8 cellular contexts compared by ENCODE assay signal in the genomic region with DNA sequence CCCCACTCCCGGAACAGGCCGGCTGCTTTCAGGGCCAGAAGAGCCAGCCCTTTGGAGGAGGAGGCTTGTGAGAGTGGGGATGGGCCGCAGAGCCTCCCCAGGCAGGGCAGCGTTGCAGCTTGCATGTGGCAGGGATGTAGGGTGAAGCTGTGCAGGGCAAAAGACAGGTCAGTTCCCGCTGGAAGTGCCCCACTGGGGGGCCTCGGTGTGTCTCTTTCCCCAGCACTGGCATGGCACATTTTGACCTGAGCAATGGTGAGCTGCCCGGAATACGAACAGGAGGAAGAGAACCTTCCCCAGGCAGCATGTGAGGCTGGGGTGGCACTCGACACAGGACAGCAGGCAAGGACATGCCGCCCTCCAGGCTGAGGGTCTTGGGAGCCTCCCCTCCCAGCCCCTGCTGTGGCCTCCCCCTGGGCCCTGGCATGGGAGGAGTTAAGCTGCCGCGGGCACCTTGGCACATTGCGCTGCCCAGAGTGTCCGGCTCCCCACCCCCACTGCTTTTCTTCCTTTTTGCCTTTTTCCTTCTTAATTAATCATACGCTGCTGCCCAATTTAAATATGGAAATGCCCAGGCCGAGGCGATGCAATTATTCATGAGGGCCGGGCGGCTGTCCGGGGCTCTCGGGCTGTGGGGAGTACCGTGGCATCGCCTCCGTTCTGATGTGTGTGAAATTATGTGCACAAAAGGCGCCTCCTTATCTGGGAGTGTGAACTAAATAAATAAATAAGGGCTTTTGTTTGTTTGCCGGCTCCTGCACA.
DNase-seq lines count a peak whose midpoint lies in the region; ATAC-seq and TF ChIP-seq lines count a peak whose summit lies in the region.

No MANE protein-coding gene starts in this region.

- H3K4me1 Mint-ChIP-seq in nephron, result peaks cover 38% of the 10 kb centered on the region

- H3K4me3 ChIP-seq in HL-60 (replicated peaks; ENCODE audit: insufficient read depth, low read length), result peak overlapping the region; percentile 50
- no peak overlapping the region for H3K4me3 ChIP-seq in WERI-Rb-1 (ENCODE audit: low read depth, low read length)

- H3K9me3 Mint-ChIP-seq in nephron, result no peaks in the 10 kb centered on the region

- DNase-seq in Ammon's horn (ENCODE audit: low spot score) (peak; percentile 72), HL-60 (ENCODE audit: low read depth in 1 of 2, low spot score in 1 of 2) (no peak), WERI-Rb-1 (no peak)

- H3K27ac Mint-ChIP-seq in nephron, result peak overlapping the region; percentile 93 to 99 (median 97)

- H3K27ac ChIP-seq in HL-60 (replicated peaks) (peak overlapping the region; percentile 83), WERI-Rb-1 (no peak overlapping the region)

- peak; percentile 45 for ATAC-seq in esophagus mucosa
- ATAC-seq in HG02588 (IDR thresholded peaks at IDR 0.05; ENCODE audit: unreplicated experiment), result no peak
- no peak for ATAC-seq in GM21786 (IDR thresholded peaks at IDR 0.05; ENCODE audit: unreplicated experiment)
- no peak for ATAC-seq in HG03520 (IDR thresholded peaks at IDR 0.05; ENCODE audit: unreplicated experiment)

- H3K4me3 Mint-ChIP-seq in nephron, result peak overlapping the region; percentile 70 to 88 (median 83)

- H3K36me3 Mint-ChIP-seq in nephron (ENCODE audit: low read depth), result no peaks in the 10 kb centered on the region

- no peaks in the 10 kb centered on the region for H3K27me3 ChIP-seq in HL-60 (ENCODE audit: insufficient read depth, poor library complexity, severe bottlenecking)
- no peaks in the 10 kb centered on the region for H3K27me3 ChIP-seq in WERI-Rb-1 (ENCODE audit: insufficient read depth, low read depth, severe bottlenecking)

- no peaks in the 10 kb centered on the region for H3K27me3 Mint-ChIP-seq in nephron (ENCODE audit: low read depth)

- TF ChIP-seq CTCF in HL-60 (IDR thresholded peaks at IDR 0.05; ENCODE audit: insufficient read depth, low read length) (no peak), WERI-Rb-1 (IDR thresholded peaks at IDR 0.05; ENCODE audit: low read depth, low read length) (peak; percentile 38; the same call in 1 of the 2 replicates), nephron (IDR thresholded peaks at IDR 0.05; ENCODE audit: unreplicated experiment in 3 of 3) (no peak)

- no peaks in the 10 kb centered on the region for H3K9me3 ChIP-seq in WERI-Rb-1 (ENCODE audit: severe bottlenecking)

- no peaks in the 10 kb centered on the region for H3K36me3 ChIP-seq in WERI-Rb-1
